In the genomic region with DNA sequence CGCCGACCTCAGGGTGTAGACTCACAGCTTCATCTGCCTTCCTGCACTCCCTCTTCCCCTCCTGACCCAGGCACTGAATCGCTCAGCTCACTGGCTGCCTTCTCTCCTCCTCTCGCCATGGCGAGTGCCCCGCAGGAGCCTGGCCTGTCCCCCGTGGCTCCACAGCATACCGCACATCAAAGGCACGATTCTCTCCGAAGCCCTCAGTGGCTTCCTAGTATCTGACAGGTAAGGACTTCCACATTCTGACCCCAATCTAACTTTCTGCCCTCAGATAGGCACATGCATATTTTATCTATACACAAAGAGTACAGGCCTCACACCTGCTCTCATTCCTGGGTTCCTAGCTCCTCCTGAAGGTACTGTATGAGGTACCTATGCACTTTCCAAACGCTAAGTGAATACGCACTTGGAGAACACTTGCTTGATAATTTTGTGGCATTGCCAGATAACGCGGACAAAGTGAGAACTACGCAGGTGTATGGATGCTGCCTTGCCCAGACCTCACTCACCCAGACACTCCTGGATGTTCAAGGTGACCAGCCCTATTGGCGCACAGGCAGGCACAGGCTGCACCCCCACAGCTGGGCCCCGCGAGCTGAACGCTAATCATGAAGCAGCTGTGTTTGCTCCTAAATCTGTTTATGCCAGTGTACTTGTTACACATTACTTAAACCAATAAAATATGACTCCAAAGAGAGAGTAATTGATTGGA, we compare ENCODE assay signal across 12 cellular contexts. TPM values are rescaled to one million over a fixed set of nuclear protein-coding genes. Genes with fewer than 3 reads are reported as not detected.
DNase-seq lines count a peak whose midpoint lies in the region; ATAC-seq and TF ChIP-seq lines count a peak whose summit lies in the region.
"Had no signal": no experiment of that assay in that cellular context is flagged by ENCODE, and none has a peak within 500 bp of the region (broad histone marks: within the 10 kb centered on the region; RNA-seq: fewer than 3 reads in every experiment).

No MANE protein-coding gene starts in this region.

- H3K27ac ChIP-seq in angular gyrus (ENCODE audit: low read depth, low read length) (peak overlapping the region; percentile 87), substantia nigra (ENCODE audit: low read depth, low read length, poor library complexity, severe bottlenecking) (peak overlapping the region; percentile 96), foreskin keratinocyte (no peak overlapping the region), RWPE1 (no peak overlapping the region)
- H3K27ac ChIP-seq: neutrophil had no signal

- ATAC-seq in foreskin keratinocyte, result no peak

- DNase-seq in NCI-H82 (lab: John Stamatoyannopoulos, UW) (peak; percentile 56), NCI-H82 treated with DMSO at 0.1 percent for 48 hours (lab: John Stamatoyannopoulos, UW; ENCODE audit: unreplicated experiment) (no peak), mesenteric fat pad (ENCODE audit: low spot score) (peak; percentile 77), substantia nigra (lab: John Stamatoyannopoulos, UW) (no peak), foreskin keratinocyte (no peak), RWPE1 (ENCODE audit: low spot score) (no peak), UCSD-AML1 (lab: John Stamatoyannopoulos, UW; ENCODE audit: unreplicated experiment) (no peak)
- DNase-seq: ACHN; activated CD4-positive, alpha-beta T cell treated with anti-CD3 and anti-CD28 coated beads for 48 hours; RPMI8226 had no signal

- H3K27me3 ChIP-seq in foreskin keratinocyte, result no peaks in the 10 kb centered on the region

- no peaks in the 10 kb centered on the region for H3K4me1 ChIP-seq in foreskin keratinocyte

- POLR2A ChIA-PET in RWPE1 (lab: Yijun Ruan, JAX; ENCODE audit: low non-redundant PET), result no interaction called here

- TF ChIP-seq CTCF in foreskin keratinocyte (conservative IDR thresholded peaks at IDR 0.05) (no peak), RWPE1 (conservative IDR thresholded peaks at IDR 0.05; ENCODE audit: low read depth) (no peak)

- CTCF ChIA-PET in RWPE1 (lab: Yijun Ruan, JAX), result no interaction called here

RNA-seq across cellular contexts. Expression of gene DIP2C, which starts 27.4 kb away (rescaled TPM):
- 38.5 TPM for total RNA-seq in mesenteric fat pad
- 4.7 and 5.0 TPM in 2 replicates for total RNA-seq in foreskin keratinocyte
- polyA plus RNA-seq in foreskin keratinocyte, result 1.2 and 1.3 TPM in 2 replicates

Comparison
In these comparisons a context has a peak if more than half of its experiments do, and no peak if none do; other contexts are left out.
1. DNase-seq: peak in NCI-H82 (single experiment) and mesenteric fat pad (single experiment); none in NCI-H82 treated with DMSO at 0.1 percent for 48 hours (single experiment), substantia nigra (0 of 49), foreskin keratinocyte (0 of 2), RWPE1 (single experiment) and UCSD-AML1 (single experiment).
2. H3K27ac ChIP-seq: peak in angular gyrus (single experiment) and substantia nigra (single experiment); none in foreskin keratinocyte (single experiment) and RWPE1 (single experiment).